In the genomic region with DNA sequence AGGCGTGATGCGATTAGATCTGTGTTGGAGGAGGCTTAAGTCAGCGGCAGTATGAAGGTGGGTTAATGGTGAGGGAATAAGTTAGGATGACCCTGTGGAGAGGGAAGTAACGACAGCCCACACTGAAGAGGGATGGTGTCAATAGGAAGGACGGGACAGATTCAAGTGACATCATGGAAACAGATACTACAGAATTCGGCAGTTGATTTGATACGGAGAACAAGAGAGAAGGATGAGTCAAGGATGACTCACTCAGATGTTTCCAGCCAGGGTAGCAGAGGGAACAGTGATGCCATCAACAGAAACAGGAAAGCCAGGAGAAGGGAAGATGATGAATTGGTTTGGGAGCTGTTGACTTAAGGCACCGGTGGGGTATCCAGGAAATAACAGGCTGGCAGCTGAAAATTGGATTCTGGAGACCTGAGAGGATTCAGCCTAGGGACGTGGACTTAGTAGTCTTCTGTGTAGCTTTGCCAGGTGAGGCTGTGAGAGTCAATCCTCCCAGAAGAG, we compare ENCODE assay signal across 9 cellular contexts. TPM values are rescaled to one million over a fixed set of nuclear protein-coding genes. Genes with fewer than 3 reads are reported as not detected.
DNase-seq lines count a peak whose midpoint lies in the region; ATAC-seq, FAIRE-seq and TF ChIP-seq lines count a peak whose summit lies in the region.
"Had no signal": no experiment of that assay in that cellular context is flagged by ENCODE, and none has a peak within 500 bp of the region (broad histone marks: within the 10 kb centered on the region; RNA-seq: fewer than 3 reads in every experiment).

No MANE protein-coding gene starts in this region.

- H3K79me2 ChIP-seq in MM.1S (ENCODE audit: low read length): no peaks in the 10 kb centered on the region

- H3K36me3 ChIP-seq in left ventricle myocardium inferior (no peaks in the 10 kb centered on the region), MM.1S (replicated peaks; ENCODE audit: insufficient read depth, low read length) (no peaks in the 10 kb centered on the region), esophagus squamous epithelium (no peaks in the 10 kb centered on the region)
- H3K36me3 ChIP-seq: pancreas had no signal

- ATAC-seq in left cardiac atrium: peak; percentile 47 to 91

- no peak for DNase-seq in left cardiac atrium
- DNase-seq in left ventricle myocardium inferior: no peak
- peak; percentile 26 for DNase-seq in SIG-M5 treated with dmso at 0.1 percent for 504 hours (lab: John Stamatoyannopoulos, UW; ENCODE audit: unreplicated experiment)
- peak; percentile 33 for DNase-seq in epithelial cell of proximal tubule (ENCODE audit: low read depth)
- DNase-seq in urothelium cell line (ENCODE audit: low spot score): peak; percentile 75
- no peak for DNase-seq in MM.1S
- DNase-seq in esophagus squamous epithelium (lab: John Stamatoyannopoulos, UW): no peak
- no peak for DNase-seq in HT-29 (ENCODE audit: low spot score)
- DNase-seq: pancreas had no signal

- H3K27ac ChIP-seq in left ventricle myocardium inferior (replicated peaks): no peak overlapping the region
- H3K27ac ChIP-seq in MM.1S (ENCODE audit: low read length): no peak overlapping the region
- no peak overlapping the region for H3K27ac ChIP-seq in esophagus squamous epithelium
- H3K27ac ChIP-seq: pancreas had no signal

- no peaks in the 10 kb centered on the region for H3K9me2 ChIP-seq in MM.1S (replicated peaks; ENCODE audit: insufficient read depth, low read length)

- no peak overlapping the region for H2AFZ ChIP-seq in MM.1S (ENCODE audit: low read length)

- no peaks in the 10 kb centered on the region for H4K20me1 ChIP-seq in MM.1S (ENCODE audit: insufficient read depth, low read length)

- H3K4me3 ChIP-seq in left ventricle myocardium inferior (no peak overlapping the region), epithelial cell of proximal tubule (ENCODE audit: low read depth, low read length) (no peak overlapping the region), MM.1S (ENCODE audit: low read length) (no peak overlapping the region), esophagus squamous epithelium (no peak overlapping the region)
- H3K4me3 ChIP-seq: pancreas had no signal

- FAIRE-seq in urothelium cell line (lab: Jason Lieb, UNC): no peak
- FAIRE-seq: pancreas had no signal

- WGBS in esophagus squamous epithelium, 2 donors: 39 to 48% methylated on average over 9 of the region's 9 CpGs

- H3F3A ChIP-seq in MM.1S (ENCODE audit: insufficient read depth, low read length): no peaks in the 10 kb centered on the region

- H3K4me1 ChIP-seq in left ventricle myocardium inferior (no peaks in the 10 kb centered on the region), MM.1S (ENCODE audit: low read length) (no peaks in the 10 kb centered on the region), esophagus squamous epithelium (no peaks in the 10 kb centered on the region)
- H3K4me1 ChIP-seq: pancreas had no signal

- no peak overlapping the region for H3K4me2 ChIP-seq in MM.1S (ENCODE audit: low read depth, low read length)

- no peak overlapping the region for H3K9ac ChIP-seq in MM.1S (ENCODE audit: low read length)

- TF ChIP-seq CTCF in left ventricle myocardium inferior (IDR thresholded peaks at IDR 0.05; ENCODE audit: borderline replicate concordance): no peak
- no peak for TF ChIP-seq CTCF in epithelial cell of proximal tubule (conservative IDR thresholded peaks at IDR 0.05; ENCODE audit: low read depth, low read length)
- TF ChIP-seq CTCF in MM.1S (IDR thresholded peaks at IDR 0.05; ENCODE audit: low read length): no peak
- TF ChIP-seq CTCF in esophagus squamous epithelium (IDR thresholded peaks at IDR 0.05): no peak

- H3K27me3 ChIP-seq in left ventricle myocardium inferior (ENCODE audit: low read depth): peaks cover 9% of the 10 kb centered on the region
- H3K27me3 ChIP-seq in MM.1S (replicated peaks; ENCODE audit: insufficient read depth, low read length): no peaks in the 10 kb centered on the region
- H3K27me3 ChIP-seq in esophagus squamous epithelium: no peaks in the 10 kb centered on the region
- H3K27me3 ChIP-seq: pancreas had no signal

- no peaks in the 10 kb centered on the region for H3K9me3 ChIP-seq in left ventricle myocardium inferior (replicated peaks)
- H3K9me3 ChIP-seq in MM.1S (replicated peaks; ENCODE audit: insufficient read depth, low read length): no peaks in the 10 kb centered on the region
- H3K9me3 ChIP-seq in esophagus squamous epithelium: no peaks in the 10 kb centered on the region
- H3K9me3 ChIP-seq: pancreas had no signal

- TF ChIP-seq POLR2A in esophagus squamous epithelium (IDR thresholded peaks at IDR 0.05): no peak

- intact Hi-C loops in left cardiac atrium (cut with DNase I): no loop called here
- intact Hi-C loops in left ventricle myocardium inferior (cut with micrococcal nuclease): no loop called here
- intact Hi-C loops in esophagus squamous epithelium (cut with DNase I): no loop called here

RNA-seq across cellular contexts. Expression of gene SHC4, which starts 38.0 kb away (rescaled TPM):
- total RNA-seq in left cardiac atrium (1 to 10 TPM; 1.8 TPM), left ventricle myocardium inferior (3.3 TPM), epithelial cell of proximal tubule (2.2 and 9.3 TPM in 2 replicates), esophagus squamous epithelium (under 1 TPM in 3 of 4 donors, not detected in 1; 0.18 to 0.50 (median 0.38) TPM)
- total RNA-seq in HT-29 (2014; rRNA removed; shearing (Covaris generic)): not detected in 2 replicates

RNA-seq across cellular contexts. Expression of gene EID1, which starts 47.8 kb away (rescaled TPM):
- 100 to 1,000 TPM; 201 to 233 TPM for total RNA-seq in left cardiac atrium
- 227 TPM for total RNA-seq in left ventricle myocardium inferior
- total RNA-seq in epithelial cell of proximal tubule: 196 and 202 TPM in 2 replicates
- total RNA-seq in esophagus squamous epithelium: 100 to 1,000 TPM in 1 of 4 donors, 10 to 100 TPM in 3; 33.6 to 189 (median 66.1) TPM
- 74.0 and 76.7 TPM in 2 replicates for total RNA-seq in HT-29 (2014; rRNA removed; shearing (Covaris generic))

Comparison
In these comparisons a context has a peak if more than half of its experiments do, and no peak if none do; other contexts are left out.
1. DNase-seq: peak in SIG-M5 treated with dmso at 0.1 percent for 504 hours (single experiment), epithelial cell of proximal tubule (single experiment) and urothelium cell line (single experiment); none in left cardiac atrium (single experiment), left ventricle myocardium inferior (single experiment), MM.1S (single experiment), esophagus squamous epithelium (single experiment) and HT-29 (single experiment).